10 cellular contexts compared by ENCODE assay signal in the genomic region with DNA sequence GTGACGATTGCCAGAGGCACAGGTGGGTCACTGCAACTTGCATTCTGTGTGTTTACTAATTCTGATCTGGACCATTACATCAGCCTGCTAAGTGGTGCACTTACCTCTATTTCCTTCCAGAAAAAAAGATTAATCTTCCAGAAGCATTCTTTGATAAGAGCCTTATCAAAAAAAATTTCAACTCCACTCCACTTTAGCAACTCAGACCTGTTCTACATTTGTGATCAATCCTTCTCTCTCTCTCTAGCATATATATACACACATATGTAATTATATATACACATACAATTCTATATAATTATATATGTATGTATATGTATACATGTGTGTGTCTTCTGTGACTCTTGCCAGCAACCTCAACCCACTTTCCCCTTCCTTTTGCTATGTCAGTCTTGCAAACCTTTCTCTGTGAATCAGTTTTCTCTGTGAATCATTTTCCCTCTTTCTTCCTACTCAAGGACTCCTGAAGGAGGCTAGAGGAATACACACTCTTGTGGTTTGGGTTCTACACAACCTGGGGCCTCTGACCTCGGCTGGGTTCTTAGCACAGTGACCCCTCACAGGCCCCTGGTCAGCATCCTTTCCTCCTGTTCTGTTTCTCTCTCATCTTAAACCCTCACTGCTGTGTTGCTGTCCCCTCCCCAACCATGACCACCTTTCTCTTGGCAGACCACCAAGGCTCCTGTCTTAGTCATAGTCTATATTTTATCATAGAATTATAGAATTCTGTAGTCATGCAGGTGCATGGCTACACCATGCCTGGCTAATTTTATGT.
DNase-seq lines count a peak whose midpoint lies in the region; ATAC-seq and TF ChIP-seq lines count a peak whose summit lies in the region.
"Had no signal": no experiment of that assay in that cellular context is flagged by ENCODE, and none has a peak within 500 bp of the region (broad histone marks: within the 10 kb centered on the region; RNA-seq: fewer than 3 reads in every experiment).

No MANE protein-coding gene starts in this region.

- peak; percentile 16 for DNase-seq in activated CD4-positive, alpha-beta T cell treated with anti-CD3 and anti-CD28 coated beads for 48 hours
- no peak for DNase-seq in activated CD4-positive, alpha-beta T cell treated with anti-CD3 and anti-CD28 coated beads, Interleukin-2, amount 50 U/mL, for 1 hour
- no peak for DNase-seq in ascending aorta (ENCODE audit: low spot score in 2 of 2)
- DNase-seq in kidney glomerular epithelial cell (lab: John Stamatoyannopoulos, UW): peak; percentile 45
- no peak for DNase-seq in T-helper 9 cell
- no peak for DNase-seq in 8988T
- DNase-seq: activated CD8-positive, alpha-beta memory T cell treated with anti-CD3 and anti-CD28 coated beads for 24 hours; NCI-H1930 had no signal

- ATAC-seq in GM21723 (IDR thresholded peaks at IDR 0.05; ENCODE audit: unreplicated experiment): no peak

- no peaks in the 10 kb centered on the region for H3K9me3 ChIP-seq in ascending aorta
- H3K9me3 ChIP-seq in subcutaneous abdominal adipose tissue (ENCODE audit: control insufficient read depth in 5 of 5, low read length in 5 of 5): peaks cover 0 to 7% (median 3%) of the 10 kb centered on the region in 5 donors

- no peaks in the 10 kb centered on the region for H3K27me3 ChIP-seq in ascending aorta
- no peaks in the 10 kb centered on the region for H3K27me3 ChIP-seq in subcutaneous abdominal adipose tissue (ENCODE audit: control insufficient read depth in 5 of 5, insufficient read depth in 4 of 5, low read length in 5 of 5)

- peaks cover 0 to 12% of the 10 kb centered on the region in 2 donors for H3K4me1 ChIP-seq in ascending aorta
- peaks cover 14 to 28% (median 27%) of the 10 kb centered on the region in 5 donors for H3K4me1 ChIP-seq in subcutaneous abdominal adipose tissue (ENCODE audit: control insufficient read depth in 5 of 5, insufficient read depth in 5 of 5, low read length in 5 of 5)

- H3K9ac ChIP-seq in subcutaneous abdominal adipose tissue (ENCODE audit: low read length in 5 of 5): peak overlapping the region in 4 of 5 donors; percentile 2 to 43 (median 27)

- H3K4me3 ChIP-seq in ascending aorta (no peak overlapping the region), subcutaneous abdominal adipose tissue (ENCODE audit: low read depth in 1 of 5, low read length in 5 of 5) (peak overlapping the region in 2 of 5 donors; percentile 31 to 38)

- intact Hi-C loops in ascending aorta (cut with DNase I): no loop called here

- no peak for TF ChIP-seq CTCF in ascending aorta (IDR thresholded peaks at IDR 0.05)

- no peaks in the 10 kb centered on the region for H3K36me3 ChIP-seq in ascending aorta
- H3K36me3 ChIP-seq in subcutaneous abdominal adipose tissue (ENCODE audit: control insufficient read depth in 5 of 5, insufficient read depth in 5 of 5, low read length in 5 of 5): no peaks in the 10 kb centered on the region

- peak overlapping the region; percentile 50 to 59 for H3K27ac ChIP-seq in ascending aorta
- peak overlapping the region; percentile 65 for H3K27ac ChIP-seq in subcutaneous abdominal adipose tissue (ENCODE audit: low read depth, low read length)

Comparison
In these comparisons a context has a peak if more than half of its experiments do, and no peak if none do; other contexts are left out.
1. DNase-seq: peak in activated CD4-positive, alpha-beta T cell treated with anti-CD3 and anti-CD28 coated beads for 48 hours (single experiment) and kidney glomerular epithelial cell (single experiment); none in activated CD4-positive, alpha-beta T cell treated with anti-CD3 and anti-CD28 coated beads, Interleukin-2, amount 50 U/mL, for 1 hour (single experiment), ascending aorta (0 of 2), T-helper 9 cell (single experiment) and 8988T (single experiment).